8 cellular contexts compared by ENCODE assay signal in the genomic region with DNA sequence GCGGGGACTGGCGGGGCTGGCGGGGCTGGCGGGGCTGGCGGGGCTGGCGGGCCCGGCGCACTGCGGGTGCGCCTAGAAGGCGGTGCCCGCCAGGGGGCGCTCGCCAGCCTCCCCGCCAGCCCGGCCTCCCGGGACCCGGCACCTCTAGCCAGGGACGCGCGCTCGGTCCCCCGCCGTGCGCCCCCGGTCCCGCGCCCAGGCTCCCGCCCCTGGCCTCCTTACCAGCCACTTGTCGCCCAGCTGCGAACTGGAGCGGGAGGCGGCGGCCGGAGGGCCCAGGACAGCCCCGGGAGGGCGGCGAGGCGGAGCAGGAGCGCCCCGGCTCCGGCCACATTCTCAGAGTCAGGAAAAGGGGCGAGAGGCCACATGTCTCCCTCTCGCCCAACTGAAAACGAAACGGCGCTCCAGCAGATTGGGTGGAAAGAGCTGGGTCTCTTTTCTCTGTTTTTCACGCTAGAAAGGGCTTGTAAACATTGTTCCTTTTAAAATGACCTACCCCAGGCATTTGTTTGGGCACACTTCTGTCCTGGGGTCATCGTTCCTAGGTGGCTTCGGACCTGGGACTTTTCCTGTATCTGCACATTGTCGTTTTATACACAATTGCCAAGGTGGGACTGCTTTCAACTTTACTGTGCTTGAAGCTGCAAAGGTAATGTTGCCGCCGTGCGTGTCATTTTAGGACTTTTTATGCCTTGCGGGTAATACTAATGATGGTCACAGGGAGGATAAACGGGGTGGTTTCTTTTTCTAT. TPM values are rescaled to one million over a fixed set of nuclear protein-coding genes. Genes with fewer than 3 reads are reported as not detected.
A peak's percentile ranks its signal among the peaks of the same experiment; 100 is the strongest.
DNase-seq lines count a peak whose midpoint lies in the region; ATAC-seq and TF ChIP-seq lines count a peak whose summit lies in the region.

No MANE protein-coding gene starts in this region.

- DNase-seq in GDM1 (lab: John Stamatoyannopoulos, UW) (peak; percentile 85), cortex of kidney (lab: John Stamatoyannopoulos, UW) (no peak)
- peak; percentile 93 for DNase-seq in activated CD4-positive, alpha-beta T cell treated with anti-CD3 and anti-CD28 coated beads for 36 hours
- DNase-seq in stimulated activated CD4-positive, alpha-beta T cell treated with anti-CD3 and anti-CD28 coated beads, Interleukin-1b, Interleukin-23, amount 100 ng/mL, for 4 hours (ENCODE audit: low read depth in 2 of 2): peak; percentile 84 to 94

- no peaks in the 10 kb centered on the region for H3K27me3 Mint-ChIP-seq in activated CD4-positive, alpha-beta T cell treated with anti-CD3 and anti-CD28 coated beads for 36 hours

- H3K36me3 Mint-ChIP-seq in activated CD4-positive, alpha-beta T cell treated with anti-CD3 and anti-CD28 coated beads for 36 hours (ENCODE audit: low read depth): peaks cover 50% of the 10 kb centered on the region

- H3K4me1 Mint-ChIP-seq in activated CD4-positive, alpha-beta T cell treated with anti-CD3 and anti-CD28 coated beads for 36 hours: peaks cover 59% of the 10 kb centered on the region

- H3K27ac Mint-ChIP-seq in activated CD4-positive, alpha-beta T cell treated with anti-CD3 and anti-CD28 coated beads for 36 hours: peak overlapping the region; percentile 97

- no peaks in the 10 kb centered on the region for H3K27me3 ChIP-seq in layer of hippocampus (ENCODE audit: control insufficient read depth, insufficient read depth, low read length)

- ATAC-seq in GM21825 (IDR thresholded peaks at IDR 0.05; ENCODE audit: unreplicated experiment): peak; percentile 90
- peak; percentile 72 for ATAC-seq in activated CD4-positive, alpha-beta T cell treated with anti-CD3 and anti-CD28 coated beads for 36 hours

- POLR2A ChIA-PET in activated CD4-positive, alpha-beta T cell treated with anti-CD3 and anti-CD28 coated beads for 36 hours (lab: Charles Lee): interaction anchor here (0.9 to 1.5 kb wide), 3 partner anchors 13 to 444 kb away, joined by 3 to 9 read pairs (median 7); no protein-coding TSS in a partner anchor

- H3K4me3 Mint-ChIP-seq in activated CD4-positive, alpha-beta T cell treated with anti-CD3 and anti-CD28 coated beads for 36 hours: peak overlapping the region; percentile 89

- H3K27ac ChIP-seq in cingulate gyrus (ENCODE audit: low read depth, low read length) (peak overlapping the region; percentile 77), layer of hippocampus (ENCODE audit: low read depth, low read length) (peak overlapping the region; percentile 67)

- CTCF ChIA-PET in activated CD4-positive, alpha-beta T cell treated with anti-CD3 and anti-CD28 coated beads for 36 hours (lab: Charles Lee): interaction anchor here (0.6 to 5.3 kb wide), 26 partner anchors 9 to 287 kb away, joined by 3 to 39 read pairs (median 5); no protein-coding TSS in a partner anchor

- intact Hi-C loops in activated CD4-positive, alpha-beta T cell treated with anti-CD3 and anti-CD28 coated beads for 36 hours (cut with DNase I, micrococcal nuclease): loop anchor here (1.0 to 10.0 kb wide), 16 partner anchors 20 to 766 kb away; a partner anchor contains a TSS

- H3K9me3 Mint-ChIP-seq in activated CD4-positive, alpha-beta T cell treated with anti-CD3 and anti-CD28 coated beads for 36 hours (ENCODE audit: low read depth): no peaks in the 10 kb centered on the region

- peak; percentile 69 for TF ChIP-seq CTCF in LNCAP (IDR thresholded peaks at IDR 0.05)

RNA-seq across cellular contexts. Expression of a gene that starts 0.4 kb away (rescaled TPM):
- total RNA-seq in activated CD4-positive, alpha-beta T cell treated with anti-CD3 and anti-CD28 coated beads for 36 hours: 10 to 100 TPM; 32.9 to 39.0 TPM
